In genomic region chr12:12976366-12976765, GRCh38 we compare ENCODE assay signal across 11 cellular contexts. TPM values are rescaled to one million over a fixed set of nuclear protein-coding genes. Genes with fewer than 3 reads are reported as not detected.
A peak's percentile ranks its signal among the peaks of the same experiment; 100 is the strongest.
DNase-seq lines count a peak whose midpoint lies in the region; ATAC-seq and TF ChIP-seq lines count a peak whose summit lies in the region.
"Had no signal": no experiment of that assay in that cellular context is flagged by ENCODE, and none has a peak within 500 bp of the region (broad histone marks: within the 10 kb centered on the region; RNA-seq: fewer than 3 reads in every experiment).

No MANE protein-coding gene starts in this region.

- in situ Hi-C loops in GM23248 (cut with MboI), result no loop called here

- no peak overlapping the region for H3K27ac Mint-ChIP-seq in Calu3 (ENCODE audit: unreplicated experiment)
- no peak overlapping the region for H3K27ac Mint-ChIP-seq in activated T-cell treated with anti-CD3 and anti-CD28 coated beads, Interleukin-2, amount 50 U/mL, for 72 hours

- H3K4me3 ChIP-seq in GM23248 (peak overlapping the region; percentile 7; the same call in 1 of the 2 replicates), smooth muscle cell (no peak overlapping the region)

- CTCF ChIA-PET in Calu3 (lab: Charles Lee), result interaction anchor here (0.6 to 2.2 kb wide), 16 partner anchors 9 to 1132 kb away, joined by 3 to 12 read pairs (median 4); partner anchors contain the start of gene DDX47

- 0 to 1% methylated on average over 2 of the region's 2 CpGs for WGBS in GM23248 (ENCODE audit: low coverage in 1 of 2, low lambda C conversion rate in 2 of 2, missing lambda C conversion rate in 2 of 2), 2 experiments
- 31% methylated on average over 2 of the region's 2 CpGs for WGBS in smooth muscle cell (ENCODE audit: low lambda C conversion rate)

- no peaks in the 10 kb centered on the region for H3K36me3 Mint-ChIP-seq in Calu3 (ENCODE audit: insufficient read depth, unreplicated experiment)
- peaks cover 10 to 22% of the 10 kb centered on the region in 2 donors for H3K36me3 Mint-ChIP-seq in activated T-cell treated with anti-CD3 and anti-CD28 coated beads, Interleukin-2, amount 50 U/mL, for 72 hours (ENCODE audit: insufficient read depth in 2 of 2)

- H3K4me2 ChIP-seq in GM23248 (ENCODE audit: unreplicated experiment) (peak overlapping the region; percentile 47), smooth muscle cell (peak overlapping the region; percentile 55)

- H3K27me3 ChIP-seq in GM23248 (replicated peaks; ENCODE audit: insufficient read depth) (no peaks in the 10 kb centered on the region), smooth muscle cell (ENCODE audit: low read depth) (no peaks in the 10 kb centered on the region)

- H3K9me3 Mint-ChIP-seq in Calu3 (ENCODE audit: low read depth, unreplicated experiment), result peaks cover 11% of the 10 kb centered on the region
- H3K9me3 Mint-ChIP-seq in activated T-cell treated with anti-CD3 and anti-CD28 coated beads, Interleukin-2, amount 50 U/mL, for 72 hours, result peaks cover 8 to 10% of the 10 kb centered on the region in 2 donors

- intact Hi-C loops in left ventricle myocardium superior (cut with micrococcal nuclease) (no loop called here), Calu3 (cut with micrococcal nuclease; ENCODE audit: unreplicated experiment) (loop anchor here (5.0 to 10.0 kb wide), 2 partner anchors 59 to 252 kb away; no protein-coding TSS in a partner anchor)

- H3K4me1 ChIP-seq in GM23248 (ENCODE audit: insufficient read depth) (peaks cover 43% of the 10 kb centered on the region), smooth muscle cell (ENCODE audit: low read depth) (no peaks in the 10 kb centered on the region)

- DNase-seq in GM23248, result peak; percentile 98
- peak; percentile 89 for DNase-seq in astrocyte of the hippocampus (ENCODE audit: low read depth, low spot score)
- DNase-seq in left ventricle myocardium superior, result no peak
- DNase-seq in smooth muscle cell (lab: John Stamatoyannopoulos, UW; ENCODE audit: unreplicated experiment), result no peak
- no peak for DNase-seq in Calu3
- DNase-seq in T-helper 9 cell, result no peak
- no peak for DNase-seq in activated T-cell treated with anti-CD3 and anti-CD28 coated beads, Interleukin-2, amount 50 U/mL, for 72 hours
- DNase-seq: NK-92 treated with Interleukin-12 subunit alpha and Interleukin-12 subunit beta, amount 100 ng/mL, for 24 hours had no signal

- H3K79me2 ChIP-seq in GM23248 (ENCODE audit: insufficient read depth), result peaks cover 7% of the 10 kb centered on the region; the same call in 1 of the 2 replicates
- H3K79me2 ChIP-seq in smooth muscle cell (ENCODE audit: low read depth), result no peaks in the 10 kb centered on the region

- peaks cover 56% of the 10 kb centered on the region for H3F3A ChIP-seq in GM23248 (ENCODE audit: insufficient read depth)
- H3F3A ChIP-seq in smooth muscle cell (ENCODE audit: low read depth), result peaks cover 31% of the 10 kb centered on the region

- peak overlapping the region; percentile 85 for H3K27ac ChIP-seq in GM23248
- peak overlapping the region; percentile 94 for H3K27ac ChIP-seq in smooth muscle cell (ENCODE audit: low read depth)

- H4K20me1 ChIP-seq in GM23248 (ENCODE audit: insufficient read depth) (no peaks in the 10 kb centered on the region), smooth muscle cell (ENCODE audit: low read depth) (no peaks in the 10 kb centered on the region)

- H3K9ac ChIP-seq in GM23248 (peak overlapping the region; percentile 68), smooth muscle cell (ENCODE audit: low read depth) (peak overlapping the region; percentile 71)

- no peak overlapping the region for H3K4me3 Mint-ChIP-seq in Calu3 (ENCODE audit: low read depth, unreplicated experiment)
- H3K4me3 Mint-ChIP-seq in activated T-cell treated with anti-CD3 and anti-CD28 coated beads, Interleukin-2, amount 50 U/mL, for 72 hours, result no peak overlapping the region

- H3K9me2 ChIP-seq in GM23248 (ENCODE audit: insufficient read depth), result no peaks in the 10 kb centered on the region

- H2AFZ ChIP-seq in GM23248 (no peak overlapping the region), smooth muscle cell (ENCODE audit: low read depth) (no peak overlapping the region)

- TF ChIP-seq CTCF in smooth muscle cell (IDR thresholded peaks at IDR 0.05; ENCODE audit: borderline replicate concordance, insufficient read depth, poor library complexity, severe bottlenecking), result no peak
- TF ChIP-seq CTCF in Calu3 (IDR thresholded peaks at IDR 0.05; ENCODE audit: unreplicated experiment), result no peak

- H3K36me3 ChIP-seq in GM23248 (ENCODE audit: low read depth) (peaks cover 27% of the 10 kb centered on the region), smooth muscle cell (ENCODE audit: low read depth) (peaks cover 20% of the 10 kb centered on the region)

- no TSS peak for BruUV-seq in Calu3 (replicated peaks; lab: Mats Ljungman, UMichigan)

- ATAC-seq in left ventricle myocardium superior (peak; percentile 73), GM21447 (IDR thresholded peaks at IDR 0.05; ENCODE audit: unreplicated experiment) (no peak)
- no peak for ATAC-seq in activated T-cell treated with anti-CD3 and anti-CD28 coated beads, Interleukin-2, amount 50 U/mL, for 72 hours (replicated peaks in 1 of 2)

- H3K9me3 ChIP-seq in GM23248 (ENCODE audit: low read depth) (no peaks in the 10 kb centered on the region), smooth muscle cell (replicated peaks; ENCODE audit: low read depth) (no peaks in the 10 kb centered on the region)

- H3K27me3 Mint-ChIP-seq in Calu3 (ENCODE audit: unreplicated experiment), result no peaks in the 10 kb centered on the region
- no peaks in the 10 kb centered on the region for H3K27me3 Mint-ChIP-seq in activated T-cell treated with anti-CD3 and anti-CD28 coated beads, Interleukin-2, amount 50 U/mL, for 72 hours (ENCODE audit: low read depth)

- H3K4me1 Mint-ChIP-seq in Calu3 (ENCODE audit: low read depth, unreplicated experiment), result peaks cover 8% of the 10 kb centered on the region
- peaks cover 4% of the 10 kb centered on the region for H3K4me1 Mint-ChIP-seq in activated T-cell treated with anti-CD3 and anti-CD28 coated beads, Interleukin-2, amount 50 U/mL, for 72 hours (ENCODE audit: low read depth)

RNA-seq across cellular contexts. Expression of gene HEBP1, which starts 23.7 kb away (rescaled TPM):
- total RNA-seq in GM23248 (2014; rRNA removed; shearing (Covaris generic)), result 14.5 and 17.4 TPM in 2 replicates
- polyA plus RNA-seq in GM23248 (2016; fragmentation: Nextera tagmentation; extraction: Ambion mirVana) (83.0 and 92.9 TPM in 2 replicates), smooth muscle cell (55.8 and 57.9 TPM in 2 replicates)
- total RNA-seq in left ventricle myocardium superior (68.3 TPM), smooth muscle cell (16.1 and 19.0 TPM in 2 replicates), Calu3 (2022) (10.6 and 10.9 TPM in 2 replicates)
- 10 to 100 TPM; 28.3 to 30.4 TPM for total RNA-seq in activated T-cell treated with anti-CD3 and anti-CD28 coated beads, Interleukin-2, amount 50 U/mL, for 72 hours

RNA-seq across cellular contexts. Expression of gene GPRC5D, which starts 24.4 kb away (rescaled TPM):
- total RNA-seq in GM23248 (2014; rRNA removed; shearing (Covaris generic)), result not detected in 2 replicates
- polyA plus RNA-seq in GM23248 (2016; fragmentation: Nextera tagmentation; extraction: Ambion mirVana), result not detected in 2 replicates
- not detected for total RNA-seq in left ventricle myocardium superior
- total RNA-seq in smooth muscle cell, result not detected in 2 replicates
- 0.82 TPM in 1 of 2 replicates, not detected in the other for polyA plus RNA-seq in smooth muscle cell
- total RNA-seq in Calu3 (2022), result not detected in 2 replicates
- total RNA-seq in activated T-cell treated with anti-CD3 and anti-CD28 coated beads, Interleukin-2, amount 50 U/mL, for 72 hours, result not detected
- total RNA-seq: activated CD8-positive, alpha-beta memory T cell treated with anti-CD3 and anti-CD28 coated beads for 36 hours; posterior vena cava had no signal

Comparison
In these comparisons a context has a peak if more than half of its experiments do, and no peak if none do; other contexts are left out.
1. DNase-seq: peak in GM23248 (single experiment) and astrocyte of the hippocampus (single experiment); none in left ventricle myocardium superior (single experiment), smooth muscle cell (single experiment), Calu3 (single experiment), T-helper 9 cell (single experiment) and activated T-cell treated with anti-CD3 and anti-CD28 coated beads, Interleukin-2, amount 50 U/mL, for 72 hours (0 of 2).